ENCODE assay signal across 9 cellular contexts in the genomic region with DNA sequence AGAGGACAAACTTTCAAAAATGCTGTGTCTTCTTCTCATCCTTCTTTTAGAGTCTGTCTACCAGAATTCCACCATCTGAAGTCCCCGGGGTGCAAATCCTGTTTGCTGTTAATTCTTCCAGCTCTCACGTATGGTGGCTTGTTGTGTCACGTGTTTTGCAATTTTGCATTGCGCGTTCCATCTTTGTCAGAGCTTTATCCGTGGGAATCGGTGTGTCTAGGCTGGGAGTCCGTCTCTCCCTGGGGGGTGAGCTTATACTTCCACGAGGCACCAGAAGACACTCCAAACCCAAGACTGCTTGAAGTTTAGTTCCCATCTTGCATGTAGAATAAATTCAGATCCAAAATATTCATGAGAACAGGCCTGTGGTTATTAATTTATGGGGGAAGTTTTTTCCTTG. TPM values are rescaled to one million over a fixed set of nuclear protein-coding genes. Genes with fewer than 3 reads are reported as not detected.
"Had no signal": no experiment of that assay in that cellular context is flagged by ENCODE, and none has a peak within 500 bp of the region (broad histone marks: within the 10 kb centered on the region; RNA-seq: fewer than 3 reads in every experiment).

No MANE protein-coding gene starts in this region.

- DNase-seq: GM23248, GOT3, H9, HCEC 1CT, IMR-90, KBM-7 had no signal

- H3K27ac ChIP-seq: GM23248 had no signal

- H3K4me3 ChIP-seq: GM23248 had no signal

- FAIRE-seq: HTR-8/SVneo had no signal

RNA-seq across cellular contexts. Expression of gene QRFP, which starts 48.6 kb away (rescaled TPM):
- total RNA-seq: GM23248, H4, H9, HT-29, IMR-90 had no signal
- polyA plus RNA-seq: IMR-90 had no signal
